Comparison of ENCODE assay signal across 8 cellular contexts in genomic region chr10:110774069-110775021, GRCh38.
DNase-seq lines count a peak whose midpoint lies in the region; ATAC-seq lines count a peak whose summit lies in the region.

No MANE protein-coding gene starts in this region.

- ATAC-seq in GM21515 (IDR thresholded peaks at IDR 0.05; ENCODE audit: unreplicated experiment), result peak; percentile 97

- intact Hi-C loops in activated T-helper 2 cell treated with anti-CD3 and anti-CD28 coated beads, Interferon-gamma antibody, Interleukin-2, Interleukin-4, amounts not matched to agents 10 μg/mL and 5 μg/mL and 100 μg/mL, durations not matched to agents 14 hours and 24 hours and 36 hours (cut with micrococcal nuclease), result loop anchor here (1.0 to 5.0 kb wide), 8 partner anchors 9 to 157 kb away; partner anchors contain the start of genes BBIP1, PDCD4 and SHOC2

- peak overlapping the region; percentile 54 for H3K4me3 Mint-ChIP-seq in activated T-helper 2 cell treated with anti-CD3 and anti-CD28 coated beads, Interferon-gamma antibody, Interleukin-2, Interleukin-4, amounts not matched to agents 10 μg/mL and 5 μg/mL and 100 μg/mL, durations not matched to agents 14 hours and 24 hours and 36 hours (ENCODE audit: low read depth)

- peaks cover 1% of the 10 kb centered on the region for H3K27me3 Mint-ChIP-seq in activated T-helper 2 cell treated with anti-CD3 and anti-CD28 coated beads, Interferon-gamma antibody, Interleukin-2, Interleukin-4, amounts not matched to agents 10 μg/mL and 5 μg/mL and 100 μg/mL, durations not matched to agents 14 hours and 24 hours and 36 hours (ENCODE audit: low read depth)

- H3K27ac Mint-ChIP-seq in activated T-helper 2 cell treated with anti-CD3 and anti-CD28 coated beads, Interferon-gamma antibody, Interleukin-2, Interleukin-4, amounts not matched to agents 10 μg/mL and 5 μg/mL and 100 μg/mL, durations not matched to agents 14 hours and 24 hours and 36 hours, result peak overlapping the region; percentile 99

- H3K4me1 Mint-ChIP-seq in activated T-helper 2 cell treated with anti-CD3 and anti-CD28 coated beads, Interferon-gamma antibody, Interleukin-2, Interleukin-4, amounts not matched to agents 10 μg/mL and 5 μg/mL and 100 μg/mL, durations not matched to agents 14 hours and 24 hours and 36 hours (ENCODE audit: low read depth), result peaks cover 59% of the 10 kb centered on the region

- peak; percentile 78 for DNase-seq in Daoy (ENCODE audit: low read depth)
- DNase-seq in HS-27A (ENCODE audit: low read depth), result peak; percentile 19
- DNase-seq in activated T-helper 2 cell treated with anti-CD3 and anti-CD28 coated beads, Interferon-gamma antibody, Interleukin-2, Interleukin-4, amounts not matched to agents 10 μg/mL and 5 μg/mL and 100 μg/mL, durations not matched to agents 14 hours and 24 hours and 36 hours (ENCODE audit: low spot score), result peak; percentile 59
- peak; percentile 93 for DNase-seq in kidney tubule cell (ENCODE audit: low spot score)
- no peak for DNase-seq in mesenteric fat pad (ENCODE audit: low spot score)
- no peak for DNase-seq in NCI-H1436 treated with DMSO at 0.1 percent for 48 hours (lab: John Stamatoyannopoulos, UW)
- no peak for DNase-seq in NCI-H146 (lab: John Stamatoyannopoulos, UW)

- H3K36me3 Mint-ChIP-seq in activated T-helper 2 cell treated with anti-CD3 and anti-CD28 coated beads, Interferon-gamma antibody, Interleukin-2, Interleukin-4, amounts not matched to agents 10 μg/mL and 5 μg/mL and 100 μg/mL, durations not matched to agents 14 hours and 24 hours and 36 hours (ENCODE audit: low read depth), result no peaks in the 10 kb centered on the region

- H3K9me3 Mint-ChIP-seq in activated T-helper 2 cell treated with anti-CD3 and anti-CD28 coated beads, Interferon-gamma antibody, Interleukin-2, Interleukin-4, amounts not matched to agents 10 μg/mL and 5 μg/mL and 100 μg/mL, durations not matched to agents 14 hours and 24 hours and 36 hours, result no peaks in the 10 kb centered on the region

Comparison
In these comparisons a context has a peak if more than half of its experiments do, and no peak if none do; other contexts are left out.
1. DNase-seq: peak in Daoy (single experiment), HS-27A (single experiment), activated T-helper 2 cell treated with anti-CD3 and anti-CD28 coated beads, Interferon-gamma antibody, Interleukin-2, Interleukin-4, amounts not matched to agents 10 μg/mL and 5 μg/mL and 100 μg/mL, durations not matched to agents 14 hours and 24 hours and 36 hours (single experiment) and kidney tubule cell (single experiment); none in mesenteric fat pad (single experiment), NCI-H1436 treated with DMSO at 0.1 percent for 48 hours (single experiment) and NCI-H146 (single experiment).